Comparison of ENCODE assay signal across 10 cellular contexts in the genomic region with DNA sequence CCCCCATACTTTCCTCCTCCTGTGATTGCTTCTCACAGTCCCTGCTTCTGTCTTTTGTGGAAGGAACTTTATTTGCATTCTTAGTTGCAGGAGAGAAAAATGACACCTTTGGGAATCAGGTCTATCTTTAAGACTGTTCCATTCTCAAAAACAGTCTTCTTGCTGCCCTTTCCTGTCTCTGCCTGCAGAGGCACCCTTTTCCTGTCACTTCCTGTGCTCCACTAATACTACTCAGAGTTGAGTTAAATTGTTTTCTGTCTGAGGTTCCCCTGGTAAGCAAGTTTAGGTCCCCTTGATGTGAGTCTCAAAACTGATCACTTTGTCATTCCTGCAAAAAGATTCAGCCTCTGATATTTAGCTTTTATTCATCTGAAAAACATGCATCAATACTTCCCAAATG.
A peak's percentile ranks its signal among the peaks of the same experiment; 100 is the strongest.
DNase-seq lines count a peak whose midpoint lies in the region; ATAC-seq and TF ChIP-seq lines count a peak whose summit lies in the region.
"Had no signal": no experiment of that assay in that cellular context is flagged by ENCODE, and none has a peak within 500 bp of the region (broad histone marks: within the 10 kb centered on the region; RNA-seq: fewer than 3 reads in every experiment).

No MANE protein-coding gene starts in this region.

- H3K9ac ChIP-seq in DND-41 (ENCODE audit: low read depth, low read length), result no peak overlapping the region

- no peaks in the 10 kb centered on the region for H3K27me3 ChIP-seq in DND-41 (ENCODE audit: insufficient read depth, low read length, poor library complexity)

- H3K4me2 ChIP-seq in DND-41 (ENCODE audit: insufficient read depth, low read length), result no peak overlapping the region

- H4K20me1 ChIP-seq in DND-41 (ENCODE audit: insufficient read depth, low read length), result no peaks in the 10 kb centered on the region

- no peaks in the 10 kb centered on the region for H3K79me2 ChIP-seq in DND-41 (ENCODE audit: insufficient read depth, low read length)

- DNase-seq in DND-41, result no peak
- DNase-seq in Jurkat, Clone E6-1 (ENCODE audit: low read depth, low spot score), result peak; percentile 20
- peak; percentile 3 for DNase-seq in glomerular visceral epithelial cell (ENCODE audit: extremely low spot score)
- DNase-seq in medulla oblongata (ENCODE audit: extremely low spot score), result no peak
- no peak for DNase-seq in NCI-H1105 treated with DMSO at 0.1 percent for 48 hours (lab: John Stamatoyannopoulos, UW)
- DNase-seq in 8988T, result no peak
- DNase-seq: stimulated activated CD8-positive, alpha-beta memory T cell treated with anti-CD3 and anti-CD28 coated beads, Interleukin-4, amount 100 ng/mL, for 48 hours had no signal

- H3K4me3 ChIP-seq in DND-41 (ENCODE audit: low read depth in 1 of 2, low read length in 2 of 2), result no peak overlapping the region
- H3K4me3 ChIP-seq in Jurkat, Clone E6-1 (ENCODE audit: low read length), result no peak overlapping the region

- H3K4me1 ChIP-seq in DND-41 (ENCODE audit: insufficient read depth, low read length), result no peaks in the 10 kb centered on the region

- H3K36me3 ChIP-seq in DND-41 (ENCODE audit: insufficient read depth, low read length), result no peaks in the 10 kb centered on the region

- no peaks in the 10 kb centered on the region for H3K9me3 ChIP-seq in DND-41 (ENCODE audit: insufficient read depth, low read length, severe bottlenecking)

- ATAC-seq in DND-41 (ENCODE audit: insufficient read depth, low read depth) (no peak; the same call in 2 of the 3 replicates), GM19372 (IDR thresholded peaks at IDR 0.05; ENCODE audit: low read depth, unreplicated experiment) (peak; percentile 77), GM18517 (IDR thresholded peaks at IDR 0.05; ENCODE audit: unreplicated experiment) (no peak)

- H3K27ac ChIP-seq in DND-41 (ENCODE audit: low read length), result no peak overlapping the region
- H3K27ac ChIP-seq: RWPE1 had no signal

- TF ChIP-seq CTCF in DND-41 (IDR thresholded peaks at IDR 0.05; ENCODE audit: borderline replicate concordance, extremely low read depth, low read length, poor library complexity, severe bottlenecking), result peak; percentile 31

- no peak overlapping the region for H2AFZ ChIP-seq in DND-41 (ENCODE audit: low read depth, low read length)

Comparison
In these comparisons a context has a peak if more than half of its experiments do, and no peak if none do; other contexts are left out.
1. DNase-seq: peak in Jurkat, Clone E6-1 (single experiment) and glomerular visceral epithelial cell (single experiment); none in DND-41 (single experiment), medulla oblongata (single experiment), NCI-H1105 treated with DMSO at 0.1 percent for 48 hours (single experiment) and 8988T (single experiment).